ENCODE assay signal across 11 cellular contexts in the genomic region with DNA sequence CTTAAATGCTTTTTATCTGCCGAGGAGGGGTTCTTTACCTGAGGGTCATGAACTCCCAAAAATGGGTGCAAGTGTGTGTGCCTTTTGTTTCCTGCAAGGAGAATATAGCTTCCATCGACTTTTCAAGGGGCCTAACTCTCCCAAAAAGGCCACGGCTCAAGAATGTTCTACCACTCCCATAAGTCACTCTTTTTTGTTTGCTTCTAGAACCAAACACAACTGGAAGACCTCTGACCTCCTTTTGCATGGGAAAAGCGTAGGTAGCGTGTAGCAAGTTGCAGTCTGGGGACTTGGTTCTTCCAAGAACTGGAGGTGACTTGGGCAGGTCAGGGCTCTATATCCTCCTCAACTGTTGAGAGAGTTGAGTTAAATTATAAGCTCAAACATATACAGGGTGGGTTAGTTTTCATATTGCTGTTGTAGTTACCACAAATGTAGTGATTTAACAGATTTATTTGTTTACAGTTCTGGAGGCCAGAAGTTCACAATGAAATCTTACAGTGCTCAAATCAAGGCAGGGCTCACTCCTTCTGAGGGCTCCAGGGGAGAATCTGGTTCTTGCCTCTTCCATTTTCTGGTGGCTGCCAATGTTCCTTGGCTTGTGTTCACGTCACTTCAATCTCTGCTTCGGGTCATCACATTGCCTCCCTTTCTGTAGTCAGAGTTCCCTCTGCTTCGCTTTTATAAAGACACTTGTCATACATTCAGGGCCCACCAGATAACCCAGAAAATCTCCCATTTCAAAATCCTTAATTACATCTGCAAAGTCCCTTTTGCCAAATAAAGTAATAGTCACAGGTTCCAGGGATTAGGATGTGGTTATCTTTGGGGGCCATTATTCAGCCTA. TPM values are rescaled to one million over a fixed set of nuclear protein-coding genes. Genes with fewer than 3 reads are reported as not detected.
DNase-seq lines count a peak whose midpoint lies in the region; ATAC-seq, FAIRE-seq and TF ChIP-seq lines count a peak whose summit lies in the region.
"Had no signal": no experiment of that assay in that cellular context is flagged by ENCODE, and none has a peak within 500 bp of the region (broad histone marks: within the 10 kb centered on the region; RNA-seq: fewer than 3 reads in every experiment).

No MANE protein-coding gene starts in this region.

- peak overlapping the region; percentile 73 for H3K4me3 ChIP-seq in A673 (ENCODE audit: low read depth, low read length, poor library complexity, severe bottlenecking)
- peak overlapping the region; percentile 69 for H3K4me3 ChIP-seq in HEK293 (ENCODE audit: low read depth, low read length)
- peak overlapping the region; percentile 81 for H3K4me3 ChIP-seq in lower lobe of right lung
- H3K4me3 ChIP-seq in kidney (ENCODE audit: low read length in 2 of 2): no peak overlapping the region

- H3K4me1 ChIP-seq in A673 (ENCODE audit: insufficient read depth, low read length, poor library complexity, severe bottlenecking): peaks cover 31% of the 10 kb centered on the region
- peaks cover 12% of the 10 kb centered on the region for H3K4me1 ChIP-seq in HEK293 (ENCODE audit: control insufficient read depth, insufficient read depth, low read length)
- peaks cover 31% of the 10 kb centered on the region for H3K4me1 ChIP-seq in lower lobe of right lung
- peaks cover 0 to 12% of the 10 kb centered on the region in 2 donors for H3K4me1 ChIP-seq in kidney (ENCODE audit: control insufficient read depth in 1 of 2, insufficient read depth in 1 of 2, low read depth in 1 of 2, low read length in 2 of 2)

- H3K9me3 ChIP-seq in A673 (ENCODE audit: low read depth, low read length, poor library complexity, severe bottlenecking): no peaks in the 10 kb centered on the region
- no peaks in the 10 kb centered on the region for H3K9me3 ChIP-seq in HEK293 (ENCODE audit: control insufficient read depth, insufficient read depth, low read depth, low read length)
- no peaks in the 10 kb centered on the region for H3K9me3 ChIP-seq in lower lobe of right lung
- H3K9me3 ChIP-seq in kidney (ENCODE audit: control insufficient read depth in 1 of 2, low read length in 2 of 2): no peaks in the 10 kb centered on the region

- H3K9ac ChIP-seq in kidney (ENCODE audit: low read length in 2 of 2): no peak overlapping the region

- no peak for TF ChIP-seq CTCF in A673 (conservative IDR thresholded peaks at IDR 0.05; ENCODE audit: low read depth, low read length)
- TF ChIP-seq CTCF in HEK293 (tag by site-specific recombination; IDR thresholded peaks at IDR 0.05): no peak
- TF ChIP-seq CTCF in lower lobe of right lung (IDR thresholded peaks at IDR 0.05): no peak
- TF ChIP-seq CTCF in kidney (IDR thresholded peaks at IDR 0.05; ENCODE audit: borderline replicate concordance, extremely low read depth, insufficient read depth): no peak

- H3K27me3 ChIP-seq in A673 (replicated peaks; ENCODE audit: insufficient read depth, low read depth, low read length, poor library complexity) (no peaks in the 10 kb centered on the region), lower lobe of right lung (ENCODE audit: low read depth) (no peaks in the 10 kb centered on the region)

- DNase-seq in A673 (ENCODE audit: low spot score): no peak
- no peak for DNase-seq in activated naive CD8-positive, alpha-beta T cell treated with anti-CD3 and anti-CD28 coated beads, Interleukin-2, amount 10 ng/mL, durations not matched to agents 7 days and 5 days
- DNase-seq in lower lobe of right lung: no peak
- DNase-seq in kidney: no peak
- no peak for DNase-seq in medulla oblongata (ENCODE audit: extremely low spot score)
- DNase-seq in left ventricle myocardium superior: no peak
- no peak for DNase-seq in AG08396 (ENCODE audit: low spot score)
- DNase-seq: effector CD4-positive, alpha-beta T cell had no signal

- no peak for FAIRE-seq in kidney (lab: Jason Lieb, UNC)

- no TSS peak for BruUV-seq in A673 (replicated peaks; lab: Mats Ljungman, UMichigan)

- peaks cover 3% of the 10 kb centered on the region for H3K36me3 Mint-ChIP-seq in activated naive CD8-positive, alpha-beta T cell treated with anti-CD3 and anti-CD28 coated beads, Interleukin-2, amount 10 ng/mL, durations not matched to agents 7 days and 5 days

- H3K27ac ChIP-seq in A673 (ENCODE audit: low read depth, low read length, poor library complexity, severe bottlenecking) (peak overlapping the region; percentile 88), HEK293 (ENCODE audit: extremely low read depth, low read depth, low read length) (no peak overlapping the region), lower lobe of right lung (no peak overlapping the region), kidney (ENCODE audit: low read depth in 2 of 2, low read length in 2 of 2) (no peak overlapping the region)

- POLR2A ChIA-PET in A673 (lab: Charles Lee; ENCODE audit: low non-redundant PET): no interaction called here
- POLR2A ChIA-PET in HEK293 (lab: Yijun Ruan, JAX): interaction anchor here (1.3 to 6.2 kb wide), 3 partner anchors 10 to 279 kb away, joined by 3 to 40 read pairs (median 8); a partner anchor contains a TSS
- POLR2A ChIA-PET in activated naive CD8-positive, alpha-beta T cell treated with anti-CD3 and anti-CD28 coated beads, Interleukin-2, amount 10 ng/mL, durations not matched to agents 7 days and 5 days (lab: Charles Lee): interaction anchor here (1.5 to 3.6 kb wide), 3 partner anchors 11 to 37 kb away, joined by 3 to 24 read pairs (median 19); a partner anchor contains a TSS

- no peaks in the 10 kb centered on the region for H3K9me3 Mint-ChIP-seq in activated naive CD8-positive, alpha-beta T cell treated with anti-CD3 and anti-CD28 coated beads, Interleukin-2, amount 10 ng/mL, durations not matched to agents 7 days and 5 days

- peaks cover 8% of the 10 kb centered on the region for H3K36me3 ChIP-seq in A673 (ENCODE audit: insufficient read depth, low read length, poor library complexity, severe bottlenecking)
- peaks cover 3 to 15% of the 10 kb centered on the region in 2 experiments; a peak in 2 of 3 replicates for H3K36me3 ChIP-seq in HEK293 (ENCODE audit: control insufficient read depth in 2 of 2, insufficient read depth in 1 of 2, low read length in 2 of 2)
- no peaks in the 10 kb centered on the region for H3K36me3 ChIP-seq in lower lobe of right lung
- H3K36me3 ChIP-seq in kidney (ENCODE audit: control insufficient read depth in 1 of 2, insufficient read depth in 2 of 2, low read length in 2 of 2): no peaks in the 10 kb centered on the region

- CTCF ChIA-PET in A673 (lab: Charles Lee): interaction anchor here (0.6 kb wide), 1 partner anchor 279 kb away, joined by 4 read pairs; no protein-coding TSS in a partner anchor
- CTCF ChIA-PET in HEK293 (lab: Yijun Ruan, JAX): interaction anchor here (0.9 to 1.9 kb wide), 9 partner anchors 8 to 427 kb away, joined by 3 to 7 read pairs (median 4); a partner anchor contains a TSS

- ATAC-seq in activated naive CD8-positive, alpha-beta T cell treated with anti-CD3 and anti-CD28 coated beads, Interleukin-2, amount 10 ng/mL, durations not matched to agents 7 days and 5 days (ENCODE audit: low read depth): no peak
- ATAC-seq in lower lobe of right lung (no peak), left ventricle myocardium superior (no peak)

- intact Hi-C loops in A673 (cut with micrococcal nuclease; ENCODE audit: unreplicated experiment) (no loop called here), lower lobe of right lung (cut with DNase I) (no loop called here), kidney (cut with DNase I) (no loop called here), left ventricle myocardium superior (cut with micrococcal nuclease) (no loop called here)

- no peaks in the 10 kb centered on the region for H3K27me3 Mint-ChIP-seq in activated naive CD8-positive, alpha-beta T cell treated with anti-CD3 and anti-CD28 coated beads, Interleukin-2, amount 10 ng/mL, durations not matched to agents 7 days and 5 days

- peaks cover 32% of the 10 kb centered on the region for H3K4me1 Mint-ChIP-seq in activated naive CD8-positive, alpha-beta T cell treated with anti-CD3 and anti-CD28 coated beads, Interleukin-2, amount 10 ng/mL, durations not matched to agents 7 days and 5 days

- peak overlapping the region; percentile 47 for H3K27ac Mint-ChIP-seq in activated naive CD8-positive, alpha-beta T cell treated with anti-CD3 and anti-CD28 coated beads, Interleukin-2, amount 10 ng/mL, durations not matched to agents 7 days and 5 days

- H3K4me3 Mint-ChIP-seq in activated naive CD8-positive, alpha-beta T cell treated with anti-CD3 and anti-CD28 coated beads, Interleukin-2, amount 10 ng/mL, durations not matched to agents 7 days and 5 days: peak overlapping the region; percentile 84

RNA-seq across cellular contexts. Expression of a gene that starts 1.4 kb away (rescaled TPM):
- total RNA-seq in A673 (2021) (122 and 134 TPM in 2 replicates), lower lobe of right lung (51.5 TPM), kidney (11.6 TPM), left ventricle myocardium superior (2.4 TPM)
- 10 to 100 TPM; 18.8 to 20.9 TPM for total RNA-seq in activated naive CD8-positive, alpha-beta T cell treated with anti-CD3 and anti-CD28 coated beads, Interleukin-2, amount 10 ng/mL, durations not matched to agents 7 days and 5 days
- polyA plus RNA-seq in kidney (ENCODE audit: insufficient read depth, low read depth, low replicate concordance): 10.2 TPM

RNA-seq across cellular contexts. Expression of a gene that starts 14.8 kb away (rescaled TPM):
- total RNA-seq in A673 (2021) (21.5 and 26.5 TPM in 2 replicates), lower lobe of right lung (33.2 TPM), kidney (37.5 TPM), left ventricle myocardium superior (12.5 TPM)
- total RNA-seq in activated naive CD8-positive, alpha-beta T cell treated with anti-CD3 and anti-CD28 coated beads, Interleukin-2, amount 10 ng/mL, durations not matched to agents 7 days and 5 days: 10 to 100 TPM; 24.6 to 28.9 TPM
- 52.6 TPM for polyA plus RNA-seq in kidney (ENCODE audit: insufficient read depth, low read depth, low replicate concordance)

RNA-seq across cellular contexts. Expression of a gene that starts 15.1 kb away (rescaled TPM):
- total RNA-seq in A673 (2021) (27.5 and 36.8 TPM in 2 replicates), lower lobe of right lung (56.1 TPM), kidney (83.9 TPM), left ventricle myocardium superior (32.6 TPM)
- total RNA-seq in activated naive CD8-positive, alpha-beta T cell treated with anti-CD3 and anti-CD28 coated beads, Interleukin-2, amount 10 ng/mL, durations not matched to agents 7 days and 5 days: 10 to 100 TPM; 18.7 to 20.3 TPM
- 28.9 TPM for polyA plus RNA-seq in kidney (ENCODE audit: insufficient read depth, low read depth, low replicate concordance)

RNA-seq across cellular contexts. Expression of a gene that starts 36.9 kb away (rescaled TPM):
- total RNA-seq in A673 (2021): 115 TPM in 2 replicates
- 10 to 100 TPM; 51.5 to 54.5 TPM for total RNA-seq in activated naive CD8-positive, alpha-beta T cell treated with anti-CD3 and anti-CD28 coated beads, Interleukin-2, amount 10 ng/mL, durations not matched to agents 7 days and 5 days
- total RNA-seq in lower lobe of right lung: 54.7 TPM
- total RNA-seq in kidney: 84.9 TPM
- 174 TPM for polyA plus RNA-seq in kidney (ENCODE audit: insufficient read depth, low read depth, low replicate concordance)
- 157 TPM for total RNA-seq in left ventricle myocardium superior

RNA-seq across cellular contexts. Expression of a gene that starts 44.6 kb away (rescaled TPM):
- total RNA-seq in A673 (2021): not detected in 2 replicates
- not detected for total RNA-seq in activated naive CD8-positive, alpha-beta T cell treated with anti-CD3 and anti-CD28 coated beads, Interleukin-2, amount 10 ng/mL, durations not matched to agents 7 days and 5 days
- total RNA-seq in lower lobe of right lung: not detected
- not detected for total RNA-seq in kidney
- polyA plus RNA-seq in kidney (ENCODE audit: insufficient read depth, low read depth, low replicate concordance): not detected
- total RNA-seq in left ventricle myocardium superior: not detected
- total RNA-seq: Daoy, temporal lobe had no signal

Comparison
In these comparisons a context has a peak if more than half of its experiments do, and no peak if none do; other contexts are left out.
1. H3K4me3 ChIP-seq: peak in A673 (single experiment), HEK293 (single experiment) and lower lobe of right lung (single experiment); none in kidney (0 of 2).